Comparison of ENCODE assay signal across 29 cellular contexts in the genomic region with DNA sequence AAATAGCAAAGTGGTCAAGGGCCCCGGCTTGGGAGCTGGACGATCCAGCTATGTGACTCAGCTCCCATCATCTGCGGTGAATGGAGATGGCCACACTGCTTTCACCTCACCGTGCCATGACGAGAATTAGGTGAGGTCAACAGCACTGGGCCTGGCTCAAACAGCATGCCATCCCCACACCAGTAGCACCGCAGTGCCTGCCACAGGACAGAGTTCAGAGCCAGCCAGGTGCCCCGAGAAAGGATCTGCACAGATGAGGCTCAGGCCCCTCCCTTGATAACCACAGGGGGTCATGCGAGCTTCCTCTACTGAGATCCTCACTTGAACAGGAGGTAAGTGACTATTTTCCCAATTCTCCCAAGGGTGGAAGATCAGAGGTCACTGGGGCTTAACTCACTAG. TPM values are rescaled to one million over a fixed set of nuclear protein-coding genes. Genes with fewer than 3 reads are reported as not detected.
DNase-seq lines count a peak whose midpoint lies in the region; ATAC-seq, FAIRE-seq and TF ChIP-seq lines count a peak whose summit lies in the region.
"Had no signal": no experiment of that assay in that cellular context is flagged by ENCODE, and none has a peak within 500 bp of the region (broad histone marks: within the 10 kb centered on the region; RNA-seq: fewer than 3 reads in every experiment).

No MANE protein-coding gene starts in this region.

- no peaks in the 10 kb centered on the region for H3K27me3 ChIP-seq in GM23338 (ENCODE audit: insufficient read depth)
- H3K27me3 ChIP-seq in gastroesophageal sphincter = no peaks in the 10 kb centered on the region
- H3K27me3 ChIP-seq: ascending aorta; BLaER1 treated with 17β-estradiol and CSF1 and Interleukin-3, amounts not matched to agents 10 nM and 100 nM had no signal

- 0 out of 2 replicates have a peak overlapping the region, but pooled peaks have one; percentile 43 for H3K27ac Mint-ChIP-seq in GM23338
- H3K27ac Mint-ChIP-seq: IgD-negative memory B cell; stimulated activated memory B cell treated with anti-CD40 and anti-IgM and Interleukin-4, amounts not matched to agents 10 μg/mL and 1 μg/mL and 100 μg/mL, for 72 hours; T-helper 1 cell treated with Interleukin-12 subunit alpha and Interleukin-12 subunit beta and Interleukin-4 antibody, amounts not matched to agents 30 μg/mL and 1 μg/mL, for 36 hours; type B pancreatic cell had no signal

- no peak overlapping the region for H3K27ac ChIP-seq in GM23338 (ENCODE audit: low read depth)
- H3K27ac ChIP-seq in gastroesophageal sphincter = no peak overlapping the region
- H3K27ac ChIP-seq: ascending aorta; BLaER1 treated with 17β-estradiol and CSF1 and Interleukin-3, amounts not matched to agents 10 nM and 100 nM; epithelial cell of prostate; psoas muscle had no signal

- intact Hi-C loops in posterior vena cava (cut with DNase I) = no loop called here

- peaks cover 7% of the 10 kb centered on the region; the same call in 1 of the 2 replicates for H3K4me1 ChIP-seq in GM23338 (ENCODE audit: insufficient read depth)
- peaks cover 0 to 18% (median 0%) of the 10 kb centered on the region in 3 donors for H3K4me1 ChIP-seq in gastroesophageal sphincter
- H3K4me1 ChIP-seq: ascending aorta had no signal

- H4K20me1 ChIP-seq in GM23338 (replicated peaks; ENCODE audit: insufficient read depth) = no peaks in the 10 kb centered on the region; the same call in 1 of the 2 replicates

- H3F3A ChIP-seq in GM23338 (replicated peaks; ENCODE audit: low read depth) = no peaks in the 10 kb centered on the region

- H3K9me3 Mint-ChIP-seq in GM23338 = no peaks in the 10 kb centered on the region
- H3K9me3 Mint-ChIP-seq: IgD-negative memory B cell; stimulated activated memory B cell treated with anti-CD40 and anti-IgM and Interleukin-4, amounts not matched to agents 10 μg/mL and 1 μg/mL and 100 μg/mL, for 72 hours; T-helper 1 cell treated with Interleukin-12 subunit alpha and Interleukin-12 subunit beta and Interleukin-4 antibody, amounts not matched to agents 30 μg/mL and 1 μg/mL, for 36 hours; type B pancreatic cell had no signal

- H3K4me3 Mint-ChIP-seq in GM23338 = no peak overlapping the region
- H3K4me3 Mint-ChIP-seq: IgD-negative memory B cell; stimulated activated memory B cell treated with anti-CD40 and anti-IgM and Interleukin-4, amounts not matched to agents 10 μg/mL and 1 μg/mL and 100 μg/mL, for 72 hours; T-helper 1 cell treated with Interleukin-12 subunit alpha and Interleukin-12 subunit beta and Interleukin-4 antibody, amounts not matched to agents 30 μg/mL and 1 μg/mL, for 36 hours; type B pancreatic cell had no signal

- FAIRE-seq in HTR-8/SVneo (lab: Jason Lieb, UNC) = peak; percentile 42
- FAIRE-seq: colon, islet of Langerhans had no signal

- peaks cover 27% of the 10 kb centered on the region for H3K4me1 Mint-ChIP-seq in GM23338
- H3K4me1 Mint-ChIP-seq: stimulated activated memory B cell treated with anti-CD40 and anti-IgM and Interleukin-4, amounts not matched to agents 10 μg/mL and 1 μg/mL and 100 μg/mL, for 72 hours had no signal

- no peaks in the 10 kb centered on the region for H3K9me2 ChIP-seq in GM23338 (ENCODE audit: insufficient read depth)
- H3K9me2 ChIP-seq: SK-N-SH had no signal

- no peak overlapping the region for H2AFZ ChIP-seq in GM23338

- no peak for TF ChIP-seq EP300 in gastroesophageal sphincter (IDR thresholded peaks at IDR 0.05)

- WGBS in gastroesophageal sphincter (ENCODE audit: low coverage in 1 of 2), 2 donors = 98% methylated on average over 5 of the region's 8 CpGs; no CpG with 5 or more reads in 1 of the 2 donors

- no peak overlapping the region for H3K4me3 ChIP-seq in GM23338
- H3K4me3 ChIP-seq in gastroesophageal sphincter = no peak overlapping the region
- H3K4me3 ChIP-seq: ascending aorta; BLaER1 treated with 17β-estradiol and CSF1 and Interleukin-3, amounts not matched to agents 10 nM and 100 nM; psoas muscle had no signal

- H3K36me3 ChIP-seq in GM23338 (ENCODE audit: insufficient read depth) (no peaks in the 10 kb centered on the region), gastroesophageal sphincter (peaks cover 0 to 58% of the 10 kb centered on the region in 2 donors)

- peaks cover 7% of the 10 kb centered on the region for H3K36me3 Mint-ChIP-seq in GM23338 (ENCODE audit: low read depth)
- H3K36me3 Mint-ChIP-seq: IgD-negative memory B cell, type B pancreatic cell had no signal

- DNase-seq in GM23338 (ENCODE audit: low spot score) (peak; percentile 70), HTR-8/SVneo (ENCODE audit: insufficient read length, low spot score) (no peak), islet precursor cell (peak; percentile 43), posterior vena cava (ENCODE audit: low spot score) (peak; percentile 37), NCI-H2029 treated with DMSO at 0.1 percent for 48 hours (lab: John Stamatoyannopoulos, UW) (no peak)
- DNase-seq: activated CD4-positive, alpha-beta T cell treated with anti-CD3 and anti-CD28 coated beads for 1 hour; activated effector memory CD4-positive, alpha-beta T cell treated with anti-CD3 and anti-CD28 coated beads, Interleukin-2, amount 50 U/mL, for 16 hours; activated T-cell treated with anti-CD3 and anti-CD28 coated beads, Interleukin-2, amount 50 U/mL, for 1 hour; DMS79 treated with DMSO at 0.1 percent for 48 hours; effector CD8-positive, alpha-beta T cell; GDM1; left ventricle myocardium superior; NCI-H1694; NCI-H524 treated with DMSO at 0.1 percent for 48 hours; NK-92 treated with Interleukin-12 subunit alpha and Interleukin-12 subunit beta, amount 100 ng/mL, for 24 hours; psoas muscle; SK-N-SH had no signal

- no peak overlapping the region for H3K4me2 ChIP-seq in GM23338
- H3K4me2 ChIP-seq: BLaER1 treated with 17β-estradiol and CSF1 and Interleukin-3, amounts not matched to agents 10 nM and 100 nM; SK-N-SH had no signal

- TF ChIP-seq POLR2A in gastroesophageal sphincter (IDR thresholded peaks at IDR 0.05) = no peak

- H3K27me3 Mint-ChIP-seq in GM23338 (ENCODE audit: insufficient read depth, low read depth, poor library complexity) = no peaks in the 10 kb centered on the region
- H3K27me3 Mint-ChIP-seq: IgD-negative memory B cell; stimulated activated memory B cell treated with anti-CD40 and anti-IgM and Interleukin-4, amounts not matched to agents 10 μg/mL and 1 μg/mL and 100 μg/mL, for 72 hours; type B pancreatic cell had no signal

- ATAC-seq in GM23338 (peak; percentile 76), HG03135 (IDR thresholded peaks at IDR 0.05; ENCODE audit: unreplicated experiment) (no peak), gastroesophageal sphincter (no peak)
- ATAC-seq: left ventricle myocardium superior; stimulated activated memory B cell treated with anti-CD40 and anti-IgM and Interleukin-4, amounts not matched to agents 10 μg/mL and 1 μg/mL and 100 μg/mL, for 72 hours had no signal

- H3K9me3 ChIP-seq in gastroesophageal sphincter = no peaks in the 10 kb centered on the region
- H3K9me3 ChIP-seq: ascending aorta; BLaER1 treated with 17β-estradiol and CSF1 and Interleukin-3, amounts not matched to agents 10 nM and 100 nM; psoas muscle; SK-N-SH had no signal

- H3K79me2 ChIP-seq in GM23338 (replicated peaks; ENCODE audit: insufficient read depth) = no peaks in the 10 kb centered on the region

- no peak for TF ChIP-seq CTCF in GM23338 (conservative IDR thresholded peaks at IDR 0.05; ENCODE audit: low read depth in 2 of 2)
- TF ChIP-seq CTCF in gastroesophageal sphincter (IDR thresholded peaks at IDR 0.05) = no peak

TF ChIP-seq in GM23338, 12 proteins besides CTCF, POLR2A, EP300 and RAD21:
- TF ChIP-seq STAT1 (IDR thresholded peaks at IDR 0.05; ENCODE audit: unreplicated experiment) (no peak), ZNF114 (CRISPR knock-in tag; IDR thresholded peaks at IDR 0.05) (no peak), ZNF331 (CRISPR knock-in tag; IDR thresholded peaks at IDR 0.05; ENCODE audit: low read depth) (no peak), POLR2AphosphoS5 (IDR thresholded peaks at IDR 0.05; ENCODE audit: low read depth) (no peak), CREB1 (CRISPR knock-in tag; IDR thresholded peaks at IDR 0.05; ENCODE audit: low read depth) (no peak), EZH2 (IDR thresholded peaks at IDR 0.05; ENCODE audit: low read depth, unreplicated experiment) (no peak)

RNA-seq across cellular contexts. Expression of gene ZXDC, which starts 29.4 kb away (rescaled TPM):
- total RNA-seq in GM23338 (2014; rRNA removed; shearing (Covaris generic)) = 43.5 and 45.1 TPM in 2 replicates
- 5.7 and 6.5 TPM in 2 replicates for polyA plus RNA-seq in GM23338 (2016; fragmentation: Nextera tagmentation; extraction: Ambion mirVana)
- 10 to 100 TPM; 26.8 to 26.9 TPM for total RNA-seq in posterior vena cava
- 10 to 100 TPM; 25.9 to 47.6 (median 35.3) TPM for total RNA-seq in gastroesophageal sphincter

RNA-seq across cellular contexts. Expression of gene CFAP100, which starts 51.6 kb away (rescaled TPM):
- total RNA-seq in GM23338 (2014; rRNA removed; shearing (Covaris generic)) = 0.07 TPM in 1 of 2 replicates, not detected in the other
- not detected in 2 replicates for polyA plus RNA-seq in GM23338 (2016; fragmentation: Nextera tagmentation; extraction: Ambion mirVana)
- not detected for total RNA-seq in posterior vena cava
- total RNA-seq in gastroesophageal sphincter = not detected
- total RNA-seq: ascending aorta, glomerular endothelial cell, left ventricle myocardium superior, psoas muscle had no signal
- polyA plus RNA-seq: IgD-negative memory B cell, psoas muscle, SK-N-SH had no signal

Comparison
In these comparisons a context has a peak if more than half of its experiments do, and no peak if none do; other contexts are left out.
1. DNase-seq: peak in GM23338 (single experiment), islet precursor cell (single experiment) and posterior vena cava (single experiment); none in HTR-8/SVneo (single experiment) and NCI-H2029 treated with DMSO at 0.1 percent for 48 hours (single experiment).